In genomic region chr9:104200456-104200994, GRCh38 we compare ENCODE assay signal across 23 cellular contexts.
"Had no signal": no experiment of that assay in that cellular context is flagged by ENCODE, and none has a peak within 500 bp of the region (broad histone marks: within the 10 kb centered on the region; RNA-seq: fewer than 3 reads in every experiment).

No MANE protein-coding gene starts in this region.

- H3K27me3 ChIP-seq: SJSA1 had no signal

- DNase-seq: IMR-90, Karpas-422, KG1, MM.1S, NCI-H1092 treated with DMSO at 0.1 percent for 48 hours, NCI-H1436, NCI-H187, NCI-H2029, NCI-H2081 treated with DMSO at 0.1 percent for 48 hours, NCI-H2171, NCI-H226, NCI-H446, NCI-H510A, NCI-H524 treated with DMSO at 0.1 percent for 48 hours, NCI-H69, NCI-H774, RPMI8226, SIG-M5 had no signal

- H3K27ac ChIP-seq: HL-60, SJSA1, SK-N-MC had no signal

- H3K9me3 ChIP-seq: SJSA1 had no signal

- H3K4me1 ChIP-seq: SJSA1 had no signal

- H3K36me3 ChIP-seq: SJSA1 had no signal

- FAIRE-seq: HTR-8/SVneo, RCC 7860 had no signal

- H3K4me3 ChIP-seq: SJSA1, SK-N-MC had no signal
